Comparison of ENCODE assay signal across 13 cellular contexts in genomic region chr15:93987068-93987467, GRCh38.
DNase-seq lines count a peak whose midpoint lies in the region; ATAC-seq and TF ChIP-seq lines count a peak whose summit lies in the region.
"Had no signal": no experiment of that assay in that cellular context is flagged by ENCODE, and none has a peak within 500 bp of the region (broad histone marks: within the 10 kb centered on the region; RNA-seq: fewer than 3 reads in every experiment).

No MANE protein-coding gene starts in this region.

- peaks cover 1% of the 10 kb centered on the region for H3K9me3 Mint-ChIP-seq in activated naive CD4-positive, alpha-beta T cell treated with anti-CD3 and anti-CD28 coated beads for 36 hours
- H3K9me3 Mint-ChIP-seq in activated naive CD8-positive, alpha-beta T cell treated with anti-CD3 and anti-CD28 coated beads, Interleukin-2, amount 50 U/mL, for 24 hours, result no peaks in the 10 kb centered on the region
- H3K9me3 Mint-ChIP-seq: mesothelial cell of epicardium had no signal

- H3K9me2 ChIP-seq in MM.1S (replicated peaks; ENCODE audit: insufficient read depth, low read length), result no peaks in the 10 kb centered on the region

- no peaks in the 10 kb centered on the region for H3K36me3 Mint-ChIP-seq in activated naive CD4-positive, alpha-beta T cell treated with anti-CD3 and anti-CD28 coated beads for 36 hours (ENCODE audit: low read depth)
- H3K36me3 Mint-ChIP-seq in activated naive CD8-positive, alpha-beta T cell treated with anti-CD3 and anti-CD28 coated beads, Interleukin-2, amount 50 U/mL, for 24 hours (ENCODE audit: low read depth), result no peaks in the 10 kb centered on the region
- H3K36me3 Mint-ChIP-seq: IgD-negative memory B cell, mesothelial cell of epicardium had no signal

- H3K27ac ChIP-seq in MM.1S (ENCODE audit: low read length) (no peak overlapping the region), RWPE1 (no peak overlapping the region), SJCRH30 (no peak overlapping the region)

- H3K27ac Mint-ChIP-seq in activated naive CD4-positive, alpha-beta T cell treated with anti-CD3 and anti-CD28 coated beads for 36 hours, result no peak overlapping the region
- H3K27ac Mint-ChIP-seq in activated naive CD8-positive, alpha-beta T cell treated with anti-CD3 and anti-CD28 coated beads, Interleukin-2, amount 50 U/mL, for 24 hours, result no peak overlapping the region
- H3K27ac Mint-ChIP-seq: IgD-negative memory B cell, mesothelial cell of epicardium had no signal

- H3K4me2 ChIP-seq in MM.1S (ENCODE audit: low read depth, low read length), result no peak overlapping the region

- no peak overlapping the region for H3K9ac ChIP-seq in MM.1S (ENCODE audit: low read length)

- peak overlapping the region; percentile 37; the same call in 1 of the 2 replicates for H2AFZ ChIP-seq in MM.1S (ENCODE audit: low read length)

- peak; percentile 76 for DNase-seq in activated naive CD4-positive, alpha-beta T cell treated with anti-CD3 and anti-CD28 coated beads for 36 hours
- no peak for DNase-seq in activated naive CD4-positive, alpha-beta T cell treated with anti-CD3 and anti-CD28 coated beads, Interleukin-2, amount 50 U/mL, for 16 hours
- DNase-seq in MM.1S (peak; percentile 49), RWPE1 (ENCODE audit: low spot score) (no peak), SJCRH30 (no peak)
- DNase-seq in activated naive CD8-positive, alpha-beta T cell treated with anti-CD3 and anti-CD28 coated beads, Interleukin-2, amount 50 U/mL, for 24 hours, result peak; percentile 26
- peak; percentile 17 for DNase-seq in stimulated activated naive CD8-positive, alpha-beta T cell treated with anti-CD3 and anti-CD28 coated beads, Interleukin-15, Interleukin-2, amounts not matched to agents 100 U/mL and 50 U/mL, for 24 hours
- DNase-seq: GDM1, NCI-H2029 treated with DMSO at 0.1 percent for 48 hours, PC-3 had no signal

- peak; percentile 76 for ATAC-seq in activated naive CD8-positive, alpha-beta T cell treated with anti-CD3 and anti-CD28 coated beads, Interleukin-2, amount 50 U/mL, for 24 hours
- ATAC-seq in stimulated activated naive CD8-positive, alpha-beta T cell treated with anti-CD3 and anti-CD28 coated beads, Interleukin-15, Interleukin-2, amounts not matched to agents 100 U/mL and 50 U/mL, for 24 hours, result peak; percentile 74
- ATAC-seq in HG03521 (IDR thresholded peaks at IDR 0.05; ENCODE audit: unreplicated experiment), result no peak
- ATAC-seq: PC-3 had no signal

- H3K4me1 ChIP-seq in MM.1S (ENCODE audit: low read length), result no peaks in the 10 kb centered on the region
- H3K4me1 ChIP-seq in SJCRH30, result peaks cover 39% of the 10 kb centered on the region

- H3K4me1 Mint-ChIP-seq in activated naive CD4-positive, alpha-beta T cell treated with anti-CD3 and anti-CD28 coated beads for 36 hours (ENCODE audit: low read depth), result peaks cover 16% of the 10 kb centered on the region
- H3K4me1 Mint-ChIP-seq in activated naive CD8-positive, alpha-beta T cell treated with anti-CD3 and anti-CD28 coated beads, Interleukin-2, amount 50 U/mL, for 24 hours, result peaks cover 22% of the 10 kb centered on the region
- H3K4me1 Mint-ChIP-seq: IgD-negative memory B cell had no signal

- no peaks in the 10 kb centered on the region for H4K20me1 ChIP-seq in MM.1S (ENCODE audit: insufficient read depth, low read length)

- CTCF ChIA-PET in activated naive CD4-positive, alpha-beta T cell treated with anti-CD3 and anti-CD28 coated beads for 36 hours (lab: Charles Lee), result interaction anchor here (1.4 kb wide), 1 partner anchor 133 kb away, joined by 3 read pairs; no protein-coding TSS in a partner anchor
- CTCF ChIA-PET in RWPE1 (lab: Yijun Ruan, JAX), result interaction anchor here (0.6 to 3.0 kb wide), 3 partner anchors 10 to 833 kb away, joined by 4 to 13 read pairs (median 4); no protein-coding TSS in a partner anchor

- POLR2A ChIA-PET in RWPE1 (lab: Yijun Ruan, JAX; ENCODE audit: low non-redundant PET), result no interaction called here

- H3K4me3 ChIP-seq in MM.1S (ENCODE audit: low read length) (no peak overlapping the region), SJCRH30 (no peak overlapping the region)

- H3K4me3 Mint-ChIP-seq in activated naive CD4-positive, alpha-beta T cell treated with anti-CD3 and anti-CD28 coated beads for 36 hours, result no peak overlapping the region
- H3K4me3 Mint-ChIP-seq in activated naive CD8-positive, alpha-beta T cell treated with anti-CD3 and anti-CD28 coated beads, Interleukin-2, amount 50 U/mL, for 24 hours, result no peak overlapping the region
- H3K4me3 Mint-ChIP-seq: IgD-negative memory B cell, mesothelial cell of epicardium had no signal

- no peaks in the 10 kb centered on the region for H3K79me2 ChIP-seq in MM.1S (ENCODE audit: low read length)

- H3F3A ChIP-seq in MM.1S (ENCODE audit: insufficient read depth, low read length), result no peaks in the 10 kb centered on the region

- no peaks in the 10 kb centered on the region for H3K27me3 Mint-ChIP-seq in activated naive CD4-positive, alpha-beta T cell treated with anti-CD3 and anti-CD28 coated beads for 36 hours (ENCODE audit: low read depth)
- peaks cover 2% of the 10 kb centered on the region for H3K27me3 Mint-ChIP-seq in activated naive CD8-positive, alpha-beta T cell treated with anti-CD3 and anti-CD28 coated beads, Interleukin-2, amount 50 U/mL, for 24 hours

- intact Hi-C loops in activated naive CD4-positive, alpha-beta T cell treated with anti-CD3 and anti-CD28 coated beads for 36 hours (cut with micrococcal nuclease), result loop anchor here (10.0 kb wide), 1 partner anchor 962 kb away; no protein-coding TSS in a partner anchor

- H3K27me3 ChIP-seq in MM.1S (replicated peaks; ENCODE audit: insufficient read depth, low read length) (no peaks in the 10 kb centered on the region), SJCRH30 (no peaks in the 10 kb centered on the region)

- H3K36me3 ChIP-seq in MM.1S (replicated peaks; ENCODE audit: insufficient read depth, low read length) (no peaks in the 10 kb centered on the region), SJCRH30 (no peaks in the 10 kb centered on the region)

- H3K9me3 ChIP-seq in MM.1S (replicated peaks; ENCODE audit: insufficient read depth, low read length) (no peaks in the 10 kb centered on the region), SJCRH30 (replicated peaks) (no peaks in the 10 kb centered on the region)

- no peak for TF ChIP-seq CTCF in MM.1S (IDR thresholded peaks at IDR 0.05; ENCODE audit: low read length)
- no peak for TF ChIP-seq CTCF in RWPE1 (conservative IDR thresholded peaks at IDR 0.05; ENCODE audit: low read depth)

Comparison
In these comparisons a context has a peak if more than half of its experiments do, and no peak if none do; other contexts are left out.
1. DNase-seq: peak in activated naive CD4-positive, alpha-beta T cell treated with anti-CD3 and anti-CD28 coated beads for 36 hours (single experiment), MM.1S (single experiment), activated naive CD8-positive, alpha-beta T cell treated with anti-CD3 and anti-CD28 coated beads, Interleukin-2, amount 50 U/mL, for 24 hours (single experiment) and stimulated activated naive CD8-positive, alpha-beta T cell treated with anti-CD3 and anti-CD28 coated beads, Interleukin-15, Interleukin-2, amounts not matched to agents 100 U/mL and 50 U/mL, for 24 hours (single experiment); none in activated naive CD4-positive, alpha-beta T cell treated with anti-CD3 and anti-CD28 coated beads, Interleukin-2, amount 50 U/mL, for 16 hours (single experiment), RWPE1 (single experiment) and SJCRH30 (0 of 2).